In the genomic region with DNA sequence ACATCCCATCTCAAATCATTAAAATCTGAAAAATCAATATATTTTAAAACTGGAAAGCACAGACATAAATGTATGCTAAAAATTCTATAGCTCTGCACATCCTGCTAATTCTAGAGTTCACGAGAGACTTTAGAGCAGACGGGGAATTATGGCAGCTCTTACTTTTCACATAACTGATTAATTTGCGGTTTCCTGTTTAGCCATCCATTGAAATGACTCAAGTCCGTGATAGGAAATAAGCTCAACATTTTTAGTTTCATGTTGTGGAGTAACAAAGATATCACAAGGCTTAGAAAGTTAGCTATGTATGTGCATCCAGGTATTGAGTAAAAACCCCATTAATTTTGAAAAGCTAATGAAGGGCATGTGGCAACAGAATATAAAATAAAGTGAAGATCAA, we compare ENCODE assay signal across 10 cellular contexts.
DNase-seq lines count a peak whose midpoint lies in the region; ATAC-seq and FAIRE-seq lines count a peak whose summit lies in the region.
"Had no signal": no experiment of that assay in that cellular context is flagged by ENCODE, and none has a peak within 500 bp of the region (broad histone marks: within the 10 kb centered on the region; RNA-seq: fewer than 3 reads in every experiment).

No MANE protein-coding gene starts in this region.

- H3K27ac Mint-ChIP-seq in T-helper 2 cell treated with Interferon-gamma antibody and Interleukin-4, amounts not matched to agents 5 μg/mL and 100 μg/mL, for 36 hours: peak overlapping the region; percentile 80

- peaks cover 13% of the 10 kb centered on the region for H3K9me3 Mint-ChIP-seq in T-helper 2 cell treated with Interferon-gamma antibody and Interleukin-4, amounts not matched to agents 5 μg/mL and 100 μg/mL, for 36 hours

- DNase-seq in GM19239 (ENCODE audit: insufficient read length, low spot score) (no peak), kidney glomerular epithelial cell (lab: John Stamatoyannopoulos, UW) (peak; percentile 66), nucleus accumbens (lab: John Stamatoyannopoulos, UW) (no peak), DMS153 (lab: John Stamatoyannopoulos, UW) (no peak), HT-29 (ENCODE audit: low spot score) (no peak), NCI-H1930 (lab: John Stamatoyannopoulos, UW) (no peak)
- DNase-seq in T-helper 2 cell treated with Interferon-gamma antibody and Interleukin-4, amounts not matched to agents 5 μg/mL and 100 μg/mL, for 36 hours (ENCODE audit: low spot score): no peak
- DNase-seq: cerebellar nuclear complex, WERI-Rb-1 had no signal

- no peaks in the 10 kb centered on the region for H3K27me3 Mint-ChIP-seq in T-helper 2 cell treated with Interferon-gamma antibody and Interleukin-4, amounts not matched to agents 5 μg/mL and 100 μg/mL, for 36 hours (ENCODE audit: low read depth)

- peak; percentile 78 for ATAC-seq in HG03139 (IDR thresholded peaks at IDR 0.05; ENCODE audit: unreplicated experiment)

- peaks cover 46% of the 10 kb centered on the region for H3K4me1 Mint-ChIP-seq in T-helper 2 cell treated with Interferon-gamma antibody and Interleukin-4, amounts not matched to agents 5 μg/mL and 100 μg/mL, for 36 hours (ENCODE audit: low read depth)

- peaks cover 41% of the 10 kb centered on the region for H3K36me3 Mint-ChIP-seq in T-helper 2 cell treated with Interferon-gamma antibody and Interleukin-4, amounts not matched to agents 5 μg/mL and 100 μg/mL, for 36 hours (ENCODE audit: low read depth)

- FAIRE-seq in GM19239 (lab: Jason Lieb, UNC): peak; percentile 31

- peak overlapping the region; percentile 48 for H3K4me3 Mint-ChIP-seq in T-helper 2 cell treated with Interferon-gamma antibody and Interleukin-4, amounts not matched to agents 5 μg/mL and 100 μg/mL, for 36 hours
